ENCODE assay signal across 8 cellular contexts in genomic region chr2:203583696-203584095, GRCh38. TPM values are rescaled to one million over a fixed set of nuclear protein-coding genes. Genes with fewer than 3 reads are reported as not detected.
DNase-seq lines count a peak whose midpoint lies in the region; ATAC-seq and TF ChIP-seq lines count a peak whose summit lies in the region.

No MANE protein-coding gene starts in this region.

- H3K27me3 Mint-ChIP-seq in chondrocyte (ENCODE audit: low read depth): no peaks in the 10 kb centered on the region

- no peak overlapping the region for H2AFZ ChIP-seq in DND-41 (ENCODE audit: low read depth, low read length)

- intact Hi-C loops in transverse colon (cut with DNase I; ENCODE audit: low total_unique reads): no loop called here

- ATAC-seq in DND-41 (ENCODE audit: insufficient read depth, low read depth): no peak

- H3K4me1 Mint-ChIP-seq in chondrocyte (ENCODE audit: low read depth): peaks cover 65% of the 10 kb centered on the region

- H3K79me2 ChIP-seq in DND-41 (ENCODE audit: insufficient read depth, low read length): no peaks in the 10 kb centered on the region

- no peak for TF ChIP-seq CTCF in DND-41 (IDR thresholded peaks at IDR 0.05; ENCODE audit: borderline replicate concordance, extremely low read depth, low read length, poor library complexity, severe bottlenecking)
- no peak for TF ChIP-seq CTCF in GM20000 (IDR thresholded peaks at IDR 0.05; ENCODE audit: extremely low read depth, missing control alignments)
- no peak for TF ChIP-seq CTCF in chondrocyte (IDR thresholded peaks at IDR 0.05)
- TF ChIP-seq CTCF in transverse colon (IDR thresholded peaks at IDR 0.05): no peak

- 46 to 47% methylated on average over 2 of the region's 2 CpGs for WGBS in transverse colon (ENCODE audit: low coverage in 1 of 2), 2 donors

- H3K9me3 Mint-ChIP-seq in chondrocyte (ENCODE audit: low read depth): no peaks in the 10 kb centered on the region

- H3K36me3 Mint-ChIP-seq in chondrocyte (ENCODE audit: low read depth): no peaks in the 10 kb centered on the region

- H3K27ac ChIP-seq in DND-41 (ENCODE audit: low read length) (peak overlapping the region; percentile 14; the same call in 1 of the 2 replicates), transverse colon (peak overlapping the region; percentile 70 to 87 (median 84))

- H3K9me3 ChIP-seq in DND-41 (ENCODE audit: insufficient read depth, low read length, severe bottlenecking) (no peaks in the 10 kb centered on the region), transverse colon (no peaks in the 10 kb centered on the region)

- peak overlapping the region; percentile 88 for H3K27ac Mint-ChIP-seq in chondrocyte (ENCODE audit: unreplicated experiment)

- H3K4me3 ChIP-seq in DND-41 (ENCODE audit: low read depth in 1 of 2, low read length in 2 of 2) (no peak overlapping the region), transverse colon (no peak overlapping the region)

- H3K36me3 ChIP-seq in DND-41 (ENCODE audit: insufficient read depth, low read length) (no peaks in the 10 kb centered on the region), transverse colon (no peaks in the 10 kb centered on the region)

- DNase-seq in DND-41 (no peak), GM20000 (ENCODE audit: low spot score) (peak; percentile 8), HT1080 (ENCODE audit: low read depth) (peak; percentile 96), chondrocyte (ENCODE audit: low spot score) (no peak), transverse colon (peak; percentile 19), nucleus accumbens (lab: John Stamatoyannopoulos, UW) (no peak), NCI-H748 treated with DMSO at 0.1 percent for 48 hours (lab: John Stamatoyannopoulos, UW) (no peak), GM19240 (ENCODE audit: insufficient read length, low spot score) (no peak)

- TF ChIP-seq POLR2A in transverse colon (IDR thresholded peaks at IDR 0.05): no peak

- H4K20me1 ChIP-seq in DND-41 (ENCODE audit: insufficient read depth, low read length): no peaks in the 10 kb centered on the region

- H3K4me1 ChIP-seq in DND-41 (ENCODE audit: insufficient read depth, low read length) (peaks cover 23% of the 10 kb centered on the region), transverse colon (peaks cover 23 to 69% (median 61%) of the 10 kb centered on the region in 4 donors)

- in situ Hi-C loops in transverse colon (cut with MboI; ENCODE audit: low pct_ligation_motif_present in 1 of 4, low pct_unique_long_range_greater_than_20kb in 1 of 4, low sequenced_read_pairs in 3 of 4): no loop called here

- no peak overlapping the region for H3K9ac ChIP-seq in DND-41 (ENCODE audit: low read depth, low read length)

- no peak overlapping the region for H3K4me3 Mint-ChIP-seq in chondrocyte (ENCODE audit: unreplicated experiment)

- TF ChIP-seq EP300 in transverse colon (IDR thresholded peaks at IDR 0.05; ENCODE audit: low read depth): no peak

- no peak overlapping the region for H3K4me2 ChIP-seq in DND-41 (ENCODE audit: insufficient read depth, low read length)

- H3K27me3 ChIP-seq in DND-41 (ENCODE audit: insufficient read depth, low read length, poor library complexity) (no peaks in the 10 kb centered on the region), transverse colon (no peaks in the 10 kb centered on the region)

RNA-seq across cellular contexts. Expression of gene RAPH1, which starts 48.6 kb away (rescaled TPM):
- total RNA-seq in HT1080 (2014; rRNA removed; shearing (Covaris generic)): 7.7 and 22.8 TPM in 2 replicates
- polyA plus RNA-seq in HT1080 (2015; cell fraction: cytosol; rRNA removed): 11.5 and 16.6 TPM in 2 replicates
- polyA plus RNA-seq in HT1080 (2015; cell fraction: nucleus; rRNA removed): 17.0 and 18.0 TPM in 2 replicates
- 58.9 to 71.6 TPM (median 71.5 TPM) in 3 replicates for total RNA-seq in chondrocyte
- total RNA-seq in transverse colon: 100 to 1,000 TPM in 1 of 4 donors, 10 to 100 TPM in 3; 36.0 to 160 (median 41.8) TPM

Comparison
In these comparisons a context has a peak if more than half of its experiments do, and no peak if none do; other contexts are left out.
1. DNase-seq: peak in GM20000 (single experiment), HT1080 (single experiment) and transverse colon (single experiment); none in DND-41 (single experiment), chondrocyte (single experiment), nucleus accumbens (0 of 56), NCI-H748 treated with DMSO at 0.1 percent for 48 hours (single experiment) and GM19240 (single experiment).